1 cellular context compared by ENCODE assay signal in the genomic region with DNA sequence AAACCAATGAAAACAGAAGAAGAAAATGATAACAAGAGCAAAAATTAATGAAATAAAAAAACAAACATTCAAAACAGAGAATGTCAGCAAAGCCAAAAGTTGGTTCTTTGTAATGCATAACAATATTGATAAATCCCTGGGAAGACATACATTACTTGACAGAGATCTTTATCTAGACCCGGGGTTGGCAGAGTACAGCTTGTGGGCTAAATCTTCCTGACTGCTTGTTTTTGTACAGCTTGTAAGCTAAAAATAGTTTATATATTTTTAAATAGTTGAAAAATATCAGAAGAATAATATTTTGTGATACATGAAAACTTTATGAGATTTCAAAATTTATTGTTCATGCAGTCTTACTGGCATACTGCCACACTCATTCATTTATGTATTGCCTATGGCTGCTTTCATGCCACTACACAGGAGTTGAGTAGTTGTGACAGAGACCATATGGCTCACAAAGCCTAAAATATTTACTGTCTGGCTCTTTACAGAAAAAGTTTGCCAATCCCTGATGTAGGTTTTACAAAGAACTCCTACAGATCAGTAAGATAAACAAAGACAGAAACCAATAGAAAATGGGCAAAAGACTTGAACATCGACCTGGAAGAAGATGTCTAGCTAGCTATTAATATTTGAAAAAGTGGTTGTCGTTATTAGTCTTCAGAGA.
TF ChIP-seq lines count a peak whose summit lies in the region.

No MANE protein-coding gene starts in this region.

TF ChIP-seq in SK-N-SH treated with all-trans-retinoic acid at 6 μM for 48 hours, 23 proteins besides CTCF, POLR2A, EP300 and RAD21 (continued from another document):
- no peak for TF ChIP-seq PATZ1 (CRISPR knock-in tag; IDR thresholded peaks at IDR 0.05; ENCODE audit: borderline replicate concordance)
